ENCODE assay signal across 20 cellular contexts in the genomic region with DNA sequence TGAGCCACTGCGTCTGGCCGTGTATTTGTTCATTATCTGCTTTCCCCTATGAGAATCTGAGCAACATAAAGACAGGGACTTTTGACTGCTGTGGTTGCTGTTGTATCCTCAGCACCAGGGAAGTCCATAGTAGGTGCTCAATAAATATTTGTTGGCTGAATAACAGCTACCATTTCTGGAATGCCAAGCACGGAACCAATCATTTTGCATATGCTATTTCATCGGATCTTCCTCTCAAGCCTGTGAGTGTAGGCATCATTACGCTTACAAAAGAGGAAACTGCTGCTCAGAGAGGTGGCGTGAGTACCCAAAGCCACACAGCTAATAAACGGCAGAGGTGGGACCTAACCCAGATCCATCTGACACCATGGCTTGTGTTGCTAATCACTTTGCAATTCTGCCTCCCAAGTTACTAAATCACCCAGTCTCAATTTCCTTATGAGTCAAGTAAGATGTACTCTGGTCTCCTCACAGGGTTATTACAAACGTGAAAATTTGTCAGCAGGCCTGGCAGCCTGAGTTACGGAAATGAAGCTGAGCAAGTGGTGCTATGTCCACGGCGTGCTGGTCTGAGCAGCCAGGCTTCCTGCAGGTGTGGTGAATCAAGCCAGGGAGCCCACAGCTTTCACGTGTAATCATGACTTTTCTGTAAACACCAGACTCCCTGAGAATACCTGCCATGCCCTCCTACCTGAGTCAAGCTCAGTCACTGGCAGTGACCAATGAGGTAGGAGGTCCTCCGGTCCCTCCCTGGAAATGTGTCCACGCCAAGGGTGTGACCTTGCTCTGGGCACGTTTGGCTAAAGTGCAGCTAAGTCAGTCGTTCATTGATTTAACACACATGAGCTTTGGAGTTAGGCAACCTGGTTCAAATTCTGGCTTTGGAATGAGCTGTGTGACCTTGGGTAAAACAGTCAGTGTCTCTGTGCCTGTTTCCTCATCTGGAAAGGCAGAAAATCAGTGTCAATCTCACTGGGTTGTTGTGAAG. TPM values are rescaled to one million over a fixed set of nuclear protein-coding genes. Genes with fewer than 3 reads are reported as not detected.
DNase-seq lines count a peak whose midpoint lies in the region; ATAC-seq and TF ChIP-seq lines count a peak whose summit lies in the region.
"Had no signal": no experiment of that assay in that cellular context is flagged by ENCODE, and none has a peak within 500 bp of the region (broad histone marks: within the 10 kb centered on the region; RNA-seq: fewer than 3 reads in every experiment).

No MANE protein-coding gene starts in this region.

- H3K4me2 ChIP-seq in hepatocyte = no peak overlapping the region
- H3K4me2 ChIP-seq: KMS-11 had no signal

- H3K9me3 ChIP-seq in hepatocyte (ENCODE audit: low read depth) = no peaks in the 10 kb centered on the region
- H3K9me3 ChIP-seq: Caco-2 had no signal

- H4K20me1 ChIP-seq in hepatocyte (ENCODE audit: insufficient read depth, poor library complexity, severe bottlenecking) = no peaks in the 10 kb centered on the region

- H3K27ac ChIP-seq in hepatocyte = peak overlapping the region; percentile 12
- H3K27ac ChIP-seq: KMS-11 had no signal

- ATAC-seq in stimulated activated naive CD8-positive, alpha-beta T cell treated with anti-CD3 and anti-CD28 coated beads, Interleukin-15, Interleukin-2, amounts not matched to agents 100 U/mL and 50 U/mL, for 24 hours = no peak
- ATAC-seq: activated CD8-positive, alpha-beta T cell treated with anti-CD3 and anti-CD28 coated beads, Interleukin-2, amount 10 ng/mL, durations not matched to agents 7 days and 5 days; activated T-cell treated with anti-CD3 and anti-CD28 coated beads, Interleukin-2, amount 50 U/mL, for 72 hours; sciatic nerve had no signal

- no peaks in the 10 kb centered on the region for H3K4me1 ChIP-seq in hepatocyte (ENCODE audit: insufficient read depth)
- H3K4me1 ChIP-seq: Caco-2 had no signal

- no peaks in the 10 kb centered on the region for H3K79me2 ChIP-seq in hepatocyte

- H3K36me3 ChIP-seq in hepatocyte (replicated peaks; ENCODE audit: insufficient read depth, low read depth) = no peaks in the 10 kb centered on the region

- no peaks in the 10 kb centered on the region for H3K9me2 ChIP-seq in hepatocyte (replicated peaks; ENCODE audit: insufficient read depth)

- H2AFZ ChIP-seq in hepatocyte = no peak overlapping the region

- WGBS in hepatocyte (ENCODE audit: low lambda C conversion rate, missing lambda C conversion rate) = 86% methylated on average over 16 of the region's 16 CpGs

- no peak for TF ChIP-seq CTCF in hepatocyte (IDR thresholded peaks at IDR 0.05; ENCODE audit: poor library complexity)

- H3K4me3 ChIP-seq in hepatocyte = no peak overlapping the region

- DNase-seq in HPDE6-E6E7 (ENCODE audit: extremely low spot score) = peak; percentile 85
- DNase-seq in amniotic epithelial cell (ENCODE audit: low read depth) = peak; percentile 56
- peak; percentile 49 for DNase-seq in hepatocyte (ENCODE audit: low spot score)
- DNase-seq in renal cortical epithelial cell (ENCODE audit: low read depth) = peak; percentile 76
- DNase-seq in NCI-H82 treated with DMSO at 0.1 percent for 48 hours (lab: John Stamatoyannopoulos, UW; ENCODE audit: unreplicated experiment) = no peak
- no peak for DNase-seq in NCI-H2196 (lab: John Stamatoyannopoulos, UW; ENCODE audit: unreplicated experiment)
- DNase-seq in stimulated activated naive CD8-positive, alpha-beta T cell treated with anti-CD3 and anti-CD28 coated beads, Interleukin-15, Interleukin-2, amounts not matched to agents 100 U/mL and 50 U/mL, for 24 hours = no peak
- DNase-seq: activated CD8-positive, alpha-beta T cell treated with anti-CD3 and anti-CD28 coated beads, Interleukin-2, amount 10 ng/mL, durations not matched to agents 7 days and 5 days; activated T-cell treated with anti-CD3 and anti-CD28 coated beads, Interleukin-2, amount 50 U/mL, for 72 hours; Caco-2; effector CD4-positive, alpha-beta T cell; hippocampal formation; NCI-H1417; nucleus accumbens; SHP77; stimulated activated CD4-positive, alpha-beta T cell treated with anti-CD3 and anti-CD28 coated beads, Interleukin-2, amount 100 ng/mL, for 24 hours; T-helper 1 cell had no signal

- no peaks in the 10 kb centered on the region for H3K27me3 ChIP-seq in hepatocyte

RNA-seq across cellular contexts. Expression of a gene that starts 4.8 kb away (rescaled TPM):
- total RNA-seq in hepatocyte (1.4 and 8.8 TPM in 2 replicates), renal cortical epithelial cell (0.15 and 1.2 TPM in 2 replicates)
- 0.27 and 0.80 TPM in 2 replicates for polyA plus RNA-seq in hepatocyte
- total RNA-seq: Caco-2, subcutaneous adipose tissue had no signal

RNA-seq across cellular contexts. Expression of a gene that starts 5.3 kb away (rescaled TPM):
- total RNA-seq in hepatocyte (27.0 and 27.2 TPM in 2 replicates), renal cortical epithelial cell (20.2 and 21.0 TPM in 2 replicates)
- polyA plus RNA-seq in hepatocyte = 14.1 and 14.3 TPM in 2 replicates

Comparison
In these comparisons a context has a peak if more than half of its experiments do, and no peak if none do; other contexts are left out.
1. DNase-seq: peak in HPDE6-E6E7 (single experiment), amniotic epithelial cell (single experiment), hepatocyte (single experiment) and renal cortical epithelial cell (single experiment); none in NCI-H82 treated with DMSO at 0.1 percent for 48 hours (single experiment), NCI-H2196 (single experiment) and stimulated activated naive CD8-positive, alpha-beta T cell treated with anti-CD3 and anti-CD28 coated beads, Interleukin-15, Interleukin-2, amounts not matched to agents 100 U/mL and 50 U/mL, for 24 hours (single experiment).